17 cellular contexts compared by ENCODE assay signal in the genomic region with DNA sequence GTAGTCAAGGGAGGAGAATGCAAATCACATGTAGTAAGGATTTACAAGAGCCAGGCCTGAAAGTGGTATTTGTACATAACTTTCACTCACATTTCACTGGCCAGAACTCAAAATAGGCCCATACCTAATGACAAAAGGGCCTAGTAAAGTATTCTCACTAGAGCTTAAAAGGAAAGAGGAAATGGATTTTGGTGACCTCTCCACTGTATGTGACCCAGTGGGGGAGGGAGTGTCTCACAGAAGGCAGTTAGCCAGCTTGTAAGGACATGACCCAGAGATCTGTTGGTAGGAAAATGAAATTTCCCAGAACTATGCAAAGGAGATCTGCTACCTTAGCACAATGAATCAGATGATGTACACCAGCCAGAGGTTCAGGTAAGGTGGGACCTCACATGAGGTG.
DNase-seq lines count a peak whose midpoint lies in the region; ATAC-seq and TF ChIP-seq lines count a peak whose summit lies in the region.
"Had no signal": no experiment of that assay in that cellular context is flagged by ENCODE, and none has a peak within 500 bp of the region (broad histone marks: within the 10 kb centered on the region; RNA-seq: fewer than 3 reads in every experiment).

No MANE protein-coding gene starts in this region.

- no peak overlapping the region for H2BK20ac ChIP-seq in H9 (ENCODE audit: low read depth, low read length, poor library complexity, severe bottlenecking)

- ATAC-seq in right lobe of liver, result peak; percentile 42 to 77 (median 64)
- ATAC-seq in omental fat pad (ENCODE audit: low FRiP score), result no peak
- ATAC-seq: GM23338, HCT116, K562 had no signal

- H4K5ac ChIP-seq in H9 (ENCODE audit: insufficient read length, low read depth, low read length), result no peak overlapping the region

- no peaks in the 10 kb centered on the region for H3K79me1 ChIP-seq in H9 (ENCODE audit: insufficient read depth, low read depth, low read length, poor library complexity, severe bottlenecking)

- no peak overlapping the region for H2BK12ac ChIP-seq in H9 (ENCODE audit: insufficient read length, low read depth, low read length)

- H3K27me3 ChIP-seq in Karpas-422 (ENCODE audit: low read length) (no peaks in the 10 kb centered on the region), right lobe of liver (no peaks in the 10 kb centered on the region), H9 (ENCODE audit: insufficient read depth, low read length) (no peaks in the 10 kb centered on the region)
- H3K27me3 ChIP-seq: BE2C had no signal

- TF ChIP-seq CTCF in right lobe of liver (IDR thresholded peaks at IDR 0.05) (no peak), H9 (conservative IDR thresholded peaks at IDR 0.05) (no peak), omental fat pad (IDR thresholded peaks at IDR 0.05) (no peak)

- H3K23ac ChIP-seq in H9 (ENCODE audit: insufficient read length, low read depth, low read length), result no peak overlapping the region

- no peaks in the 10 kb centered on the region for H3K9me2 ChIP-seq in Karpas-422 (replicated peaks; ENCODE audit: insufficient read depth, low read length)

- peaks cover 0 to 3% (median 0%) of the 10 kb centered on the region in 3 experiments; a peak in 4 of 7 replicates for H3K36me3 Mint-ChIP-seq in H9 (ENCODE audit: insufficient read depth in 1 of 3, low read depth in 3 of 3)
- H3K36me3 Mint-ChIP-seq: CD4-positive, CD25-positive, alpha-beta regulatory T cell; CD8-positive, alpha-beta memory T cell had no signal

- no peak overlapping the region for H2AK5ac ChIP-seq in H9 (ENCODE audit: insufficient read length, low read length)

- H3K4me3 Mint-ChIP-seq in H9, result no peak overlapping the region
- H3K4me3 Mint-ChIP-seq: CD4-positive, CD25-positive, alpha-beta regulatory T cell; CD8-positive, alpha-beta memory T cell; GM23338; HFFc6 had no signal

- H3K9ac ChIP-seq in Karpas-422 (ENCODE audit: low read length), result peak overlapping the region; percentile 55
- H3K9ac ChIP-seq in H9 (ENCODE audit: extremely low read depth, insufficient read length, low read length), result no peak overlapping the region

- H3K9me3 Mint-ChIP-seq in H9, result peaks cover 6 to 10% of the 10 kb centered on the region in 2 experiments; a peak in 4 of 5 replicates

- H4K20me1 ChIP-seq in Karpas-422 (ENCODE audit: insufficient read depth, low read depth, low read length) (no peaks in the 10 kb centered on the region), H9 (ENCODE audit: control insufficient read depth, insufficient read depth, insufficient read length) (no peaks in the 10 kb centered on the region)

- H3K18ac ChIP-seq in H9 (ENCODE audit: insufficient read length, low read depth, low read length), result no peak overlapping the region

- H3K9me3 ChIP-seq in Karpas-422 (ENCODE audit: low read length) (no peaks in the 10 kb centered on the region), right lobe of liver (no peaks in the 10 kb centered on the region), H9 (ENCODE audit: control insufficient read depth, low read depth, low read length) (peaks cover 10% of the 10 kb centered on the region)
- H3K9me3 ChIP-seq: BE2C had no signal

- H3T11ph ChIP-seq in H9 (ENCODE audit: low read length), result no peak overlapping the region

- H3K56ac ChIP-seq in H9 (ENCODE audit: insufficient read length, low read depth, low read length), result no peak overlapping the region

- no peak overlapping the region for H3K27ac Mint-ChIP-seq in H9
- H3K27ac Mint-ChIP-seq: CD4-positive, CD25-positive, alpha-beta regulatory T cell; CD8-positive, alpha-beta memory T cell; GM23338; HFFc6 had no signal

- no peaks in the 10 kb centered on the region for H3K4me1 Mint-ChIP-seq in H9
- H3K4me1 Mint-ChIP-seq: CD4-positive, CD25-positive, alpha-beta regulatory T cell; CD8-positive, alpha-beta memory T cell; GM23338 had no signal

- H3K23me2 ChIP-seq in H9 (ENCODE audit: insufficient read length, low read depth, low read length, poor library complexity, severe bottlenecking), result no peaks in the 10 kb centered on the region

- H3K4ac ChIP-seq in H9 (ENCODE audit: low read depth, low read length), result no peak overlapping the region

- peak; percentile 89 for DNase-seq in Karpas-422
- peak; percentile 87 to 91 for DNase-seq in NCI-H526 (lab: John Stamatoyannopoulos, UW)
- DNase-seq in right lobe of liver, result no peak
- DNase-seq in H9, result no peak
- no peak for DNase-seq in omental fat pad (ENCODE audit: low spot score)
- no peak for DNase-seq in HuH-7 (ENCODE audit: low spot score)
- DNase-seq: ACHN; BE2C; C1 segment of cervical spinal cord; CD4-positive, CD25-positive, alpha-beta regulatory T cell; CD8-positive, alpha-beta memory T cell; COR-L47; HFFc6; IMR-90 had no signal

- intact Hi-C loops in right lobe of liver (cut with DNase I), result no loop called here

- no peak overlapping the region for H2BK15ac ChIP-seq in H9 (ENCODE audit: low read depth, low read length)

- H3K79me2 ChIP-seq in Karpas-422 (ENCODE audit: low read length) (no peaks in the 10 kb centered on the region), H9 (ENCODE audit: insufficient read depth, low read length) (no peaks in the 10 kb centered on the region)

- peaks cover 4% of the 10 kb centered on the region for H3K27me3 Mint-ChIP-seq in H9 (ENCODE audit: low read depth)
- H3K27me3 Mint-ChIP-seq: CD4-positive, CD25-positive, alpha-beta regulatory T cell had no signal

- H3K4me2 ChIP-seq in Karpas-422 (ENCODE audit: low read depth, low read length, poor library complexity, severe bottlenecking), result peak overlapping the region; percentile 35
- H3K4me2 ChIP-seq in H9 (ENCODE audit: insufficient read depth, insufficient read length, low read length), result no peak overlapping the region
- H3K4me2 ChIP-seq: GM23338 had no signal

- H2BK120ac ChIP-seq in H9 (ENCODE audit: low read depth, low read length, poor library complexity, severe bottlenecking), result no peak overlapping the region

- H2BK5ac ChIP-seq in H9 (ENCODE audit: insufficient read length, low read length), result no peak overlapping the region

- H3K14ac ChIP-seq in H9 (ENCODE audit: insufficient read depth, low read length), result no peak overlapping the region

- H2AFZ ChIP-seq in Karpas-422 (ENCODE audit: low read length), result no peak overlapping the region
- no peak overlapping the region for H2AFZ ChIP-seq in H9 (ENCODE audit: low read length)
- H2AFZ ChIP-seq: GM23338 had no signal

- H4K91ac ChIP-seq in H9 (ENCODE audit: insufficient read length, low read depth, low read length), result no peak overlapping the region

- H3K4me3 ChIP-seq in Karpas-422 (ENCODE audit: low read length) (no peak overlapping the region), right lobe of liver (no peak overlapping the region)
- H3K4me3 ChIP-seq: GM23338, K562 had no signal

- peak overlapping the region; percentile 100 for H3K27ac ChIP-seq in Karpas-422 (ENCODE audit: low read length)
- H3K27ac ChIP-seq in right lobe of liver, result no peak overlapping the region
- H3K27ac ChIP-seq in H9 (ENCODE audit: insufficient read length, low read depth, low read length), result no peak overlapping the region

- no peak for TF ChIP-seq POLR2A in right lobe of liver (IDR thresholded peaks at IDR 0.05)

- H4K8ac ChIP-seq in H9 (replicated peaks; ENCODE audit: insufficient read length, low read depth, low read length), result no peak overlapping the region

- H3K36me3 ChIP-seq in Karpas-422 (ENCODE audit: insufficient read depth, low read length), result no peaks in the 10 kb centered on the region
- no peaks in the 10 kb centered on the region for H3K36me3 ChIP-seq in right lobe of liver
- H3K36me3 ChIP-seq: BE2C had no signal

- H3K4me1 ChIP-seq in Karpas-422 (ENCODE audit: low read length), result peaks cover 84% of the 10 kb centered on the region
- no peaks in the 10 kb centered on the region for H3K4me1 ChIP-seq in right lobe of liver
- H3K4me1 ChIP-seq in H9 (ENCODE audit: insufficient read depth, low read length), result no peaks in the 10 kb centered on the region
- H3K4me1 ChIP-seq: BE2C had no signal

Comparison
In these comparisons a context has a peak if more than half of its experiments do, and no peak if none do; other contexts are left out.
1. DNase-seq: peak in Karpas-422 (single experiment) and NCI-H526 (2 of 2); none in right lobe of liver (0 of 3), H9 (single experiment), omental fat pad (single experiment) and HuH-7 (single experiment).